ENCODE assay signal across 22 cellular contexts in the genomic region with DNA sequence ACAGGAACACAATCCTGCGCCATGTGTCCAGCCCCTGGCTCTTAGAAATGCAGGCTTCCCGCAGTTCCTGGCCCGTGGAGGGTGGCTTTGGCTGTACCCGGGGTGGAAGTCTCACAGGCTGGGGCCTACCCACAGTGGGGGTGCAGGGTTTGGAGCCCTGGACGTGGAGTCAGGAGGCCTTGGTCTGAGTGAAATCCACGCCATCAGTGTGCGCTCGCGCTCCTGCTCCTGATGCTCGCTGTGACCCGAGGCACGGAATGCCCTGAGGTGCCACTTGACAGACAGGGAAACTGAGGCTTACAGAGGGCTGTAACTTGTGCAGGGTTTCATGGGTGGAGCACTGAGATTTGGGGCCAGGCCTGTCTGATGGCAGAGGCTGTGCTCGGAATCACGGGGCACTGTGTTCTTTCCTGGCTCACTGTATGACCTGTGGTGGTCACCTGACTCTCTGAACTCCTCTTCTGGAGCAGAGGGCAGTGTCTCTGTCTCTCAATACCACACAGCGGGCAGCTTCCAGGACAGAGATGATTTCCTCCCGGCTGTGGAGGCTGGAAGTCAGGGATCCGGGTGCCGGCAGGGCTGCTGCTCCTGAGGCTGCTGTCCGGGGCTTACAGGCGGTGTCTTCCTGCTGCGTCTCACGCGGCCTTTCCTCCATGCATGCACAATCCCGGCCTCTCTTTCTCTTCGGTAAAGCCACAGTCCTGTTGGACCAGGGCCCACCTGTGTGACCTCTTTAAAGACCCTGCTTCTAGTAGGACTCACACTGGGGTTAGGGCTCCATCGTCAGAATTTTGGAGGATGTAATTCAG. TPM values are rescaled to one million over a fixed set of nuclear protein-coding genes. Genes with fewer than 3 reads are reported as not detected.
DNase-seq lines count a peak whose midpoint lies in the region; ATAC-seq and TF ChIP-seq lines count a peak whose summit lies in the region.
"Had no signal": no experiment of that assay in that cellular context is flagged by ENCODE, and none has a peak within 500 bp of the region (broad histone marks: within the 10 kb centered on the region; RNA-seq: fewer than 3 reads in every experiment).

No MANE protein-coding gene starts in this region.

- H3K36me3 Mint-ChIP-seq in natural killer cell treated with Interleukin-12 subunit alpha and Interleukin-12 subunit beta and Interleukin-15 and Interleukin-18, amount 100 ng/mL, for 72 hours, result no peaks in the 10 kb centered on the region
- H3K36me3 Mint-ChIP-seq in type B pancreatic cell, result no peaks in the 10 kb centered on the region
- H3K36me3 Mint-ChIP-seq: activated naive CD4-positive, alpha-beta T cell treated with anti-CD3 and anti-CD28 coated beads, Interleukin-2, amount 10 ng/mL, durations not matched to agents 7 days and 5 days had no signal

- DNase-seq in activated effector memory CD4-positive, alpha-beta T cell treated with anti-CD3 and anti-CD28 coated beads, Interleukin-2, amount 50 U/mL, for 16 hours, result peak; percentile 42
- DNase-seq in activated effector memory CD4-positive, alpha-beta T cell treated with Interleukin-2 at 50 U/mL for 16 hours, result no peak
- peak; percentile 6 for DNase-seq in WERI-Rb-1
- DNase-seq in natural killer cell treated with Interleukin-12 subunit alpha and Interleukin-12 subunit beta and Interleukin-15 and Interleukin-18, amount 100 ng/mL, for 72 hours (ENCODE audit: low spot score), result peak; percentile 39
- peak; percentile 47 for DNase-seq in type B pancreatic cell (ENCODE audit: extremely low spot score, unreplicated experiment)
- DNase-seq in DMS114 treated with DMSO at 0.1 percent for 48 hours (lab: John Stamatoyannopoulos, UW; ENCODE audit: unreplicated experiment), result no peak
- no peak for DNase-seq in DMS53 (lab: John Stamatoyannopoulos, UW)
- DNase-seq: activated CD4-positive, alpha-beta T cell treated with anti-CD3 and anti-CD28 coated beads, Interleukin-2, amount 50 U/mL, for 1 hour; activated naive CD4-positive, alpha-beta T cell treated with anti-CD3 and anti-CD28 coated beads, Interleukin-2, amount 10 ng/mL, durations not matched to agents 7 days and 5 days; COR-L47; esophagus squamous epithelium; NCI-H1092 treated with DMSO at 0.1 percent for 48 hours; NCI-H1930; NCI-H526 treated with DMSO at 0.1 percent for 48 hours had no signal

- no peak overlapping the region for H3K27ac Mint-ChIP-seq in natural killer cell treated with Interleukin-12 subunit alpha and Interleukin-12 subunit beta and Interleukin-15 and Interleukin-18, amount 100 ng/mL, for 72 hours
- no peak overlapping the region for H3K27ac Mint-ChIP-seq in type B pancreatic cell
- H3K27ac Mint-ChIP-seq: activated naive CD4-positive, alpha-beta T cell treated with anti-CD3 and anti-CD28 coated beads, Interleukin-2, amount 10 ng/mL, durations not matched to agents 7 days and 5 days; dendritic cell treated with granulocyte-macrophage colony-stimulating factor and Interleukin-4, amounts not matched to agents 40 ng/mL and 50 ng/mL, for 4 days; progenitor cell of endocrine pancreas had no signal

- no peaks in the 10 kb centered on the region for H3K9me3 Mint-ChIP-seq in natural killer cell treated with Interleukin-12 subunit alpha and Interleukin-12 subunit beta and Interleukin-15 and Interleukin-18, amount 100 ng/mL, for 72 hours
- H3K9me3 Mint-ChIP-seq in type B pancreatic cell, result no peaks in the 10 kb centered on the region
- H3K9me3 Mint-ChIP-seq: activated naive CD4-positive, alpha-beta T cell treated with anti-CD3 and anti-CD28 coated beads, Interleukin-2, amount 10 ng/mL, durations not matched to agents 7 days and 5 days; dendritic cell treated with granulocyte-macrophage colony-stimulating factor and Interleukin-4, amounts not matched to agents 40 ng/mL and 50 ng/mL, for 4 days had no signal

- H3K36me3 ChIP-seq in WERI-Rb-1, result no peaks in the 10 kb centered on the region
- H3K36me3 ChIP-seq: BLaER1, cardiac muscle cell, esophagus squamous epithelium had no signal

- ATAC-seq in natural killer cell treated with Interleukin-12 subunit alpha and Interleukin-12 subunit beta and Interleukin-15 and Interleukin-18, amount 100 ng/mL, for 72 hours, result no peak
- ATAC-seq in GM19351 (IDR thresholded peaks at IDR 0.05; ENCODE audit: unreplicated experiment), result no peak

- no peaks in the 10 kb centered on the region for H3K9me3 ChIP-seq in WERI-Rb-1 (ENCODE audit: severe bottlenecking)
- H3K9me3 ChIP-seq: BLaER1, esophagus squamous epithelium had no signal

- no peaks in the 10 kb centered on the region for H3K27me3 ChIP-seq in WERI-Rb-1 (ENCODE audit: insufficient read depth, low read depth, severe bottlenecking)
- H3K27me3 ChIP-seq: BLaER1, cardiac muscle cell, hepatocyte had no signal

- no peak for TF ChIP-seq CTCF in WERI-Rb-1 (IDR thresholded peaks at IDR 0.05; ENCODE audit: low read depth, low read length)
- TF ChIP-seq CTCF in type B pancreatic cell (conservative IDR thresholded peaks at IDR 0.05), result no peak

- H3K27ac ChIP-seq in WERI-Rb-1, result no peak overlapping the region
- H3K27ac ChIP-seq: BLaER1, cardiac muscle cell, hepatocyte had no signal

- no peak overlapping the region for H3K4me3 Mint-ChIP-seq in natural killer cell treated with Interleukin-12 subunit alpha and Interleukin-12 subunit beta and Interleukin-15 and Interleukin-18, amount 100 ng/mL, for 72 hours
- no peak overlapping the region for H3K4me3 Mint-ChIP-seq in type B pancreatic cell
- H3K4me3 Mint-ChIP-seq: activated naive CD4-positive, alpha-beta T cell treated with anti-CD3 and anti-CD28 coated beads, Interleukin-2, amount 10 ng/mL, durations not matched to agents 7 days and 5 days; dendritic cell treated with granulocyte-macrophage colony-stimulating factor and Interleukin-4, amounts not matched to agents 40 ng/mL and 50 ng/mL, for 4 days had no signal

- no peak overlapping the region for H3K4me3 ChIP-seq in WERI-Rb-1 (ENCODE audit: low read depth, low read length)
- H3K4me3 ChIP-seq: BLaER1, cardiac muscle cell, esophagus squamous epithelium, hepatocyte had no signal

- H3K4me1 Mint-ChIP-seq in natural killer cell treated with Interleukin-12 subunit alpha and Interleukin-12 subunit beta and Interleukin-15 and Interleukin-18, amount 100 ng/mL, for 72 hours (ENCODE audit: low read depth in 2 of 2), result no peaks in the 10 kb centered on the region
- peaks cover 4% of the 10 kb centered on the region for H3K4me1 Mint-ChIP-seq in type B pancreatic cell (ENCODE audit: unreplicated experiment)
- H3K4me1 Mint-ChIP-seq: activated naive CD4-positive, alpha-beta T cell treated with anti-CD3 and anti-CD28 coated beads, Interleukin-2, amount 10 ng/mL, durations not matched to agents 7 days and 5 days had no signal

- H3K27me3 Mint-ChIP-seq in natural killer cell treated with Interleukin-12 subunit alpha and Interleukin-12 subunit beta and Interleukin-15 and Interleukin-18, amount 100 ng/mL, for 72 hours, result peaks cover 0 to 7% of the 10 kb centered on the region in 2 donors
- peaks cover 12% of the 10 kb centered on the region for H3K27me3 Mint-ChIP-seq in type B pancreatic cell
- H3K27me3 Mint-ChIP-seq: dendritic cell treated with granulocyte-macrophage colony-stimulating factor and Interleukin-4, amounts not matched to agents 40 ng/mL and 50 ng/mL, for 4 days had no signal

RNA-seq across cellular contexts. Expression of a gene that starts 25.9 kb away (rescaled TPM):
- not detected for total RNA-seq in natural killer cell treated with Interleukin-12 subunit alpha and Interleukin-12 subunit beta and Interleukin-15 and Interleukin-18, amount 100 ng/mL, for 72 hours
- total RNA-seq in type B pancreatic cell (ENCODE audit: low replicate concordance), result not detected in 2 replicates
- total RNA-seq: aorta, cardiac muscle cell, esophagus squamous epithelium, hepatocyte, mononuclear cell, progenitor cell of endocrine pancreas had no signal

RNA-seq across cellular contexts. Expression of a gene that starts 37.1 kb away (rescaled TPM):
- under 1 TPM in 1 of 2 donors, not detected in 1; 0.48 TPM for total RNA-seq in natural killer cell treated with Interleukin-12 subunit alpha and Interleukin-12 subunit beta and Interleukin-15 and Interleukin-18, amount 100 ng/mL, for 72 hours
- 0.33 and 0.63 TPM in 2 replicates for total RNA-seq in type B pancreatic cell (ENCODE audit: low replicate concordance)
- total RNA-seq: mononuclear cell, progenitor cell of endocrine pancreas had no signal

RNA-seq across cellular contexts. Expression of a gene that starts 57.0 kb away (rescaled TPM):
- total RNA-seq in natural killer cell treated with Interleukin-12 subunit alpha and Interleukin-12 subunit beta and Interleukin-15 and Interleukin-18, amount 100 ng/mL, for 72 hours, result 1,000 to 10,000 TPM in 1 of 2 donors, 100 to 1,000 TPM in 1; 834 to 1,122 TPM
- total RNA-seq in type B pancreatic cell (ENCODE audit: low replicate concordance), result 1,678 and 1,855 TPM in 2 replicates

Comparison
In these comparisons a context has a peak if more than half of its experiments do, and no peak if none do; other contexts are left out.
1. DNase-seq: peak in activated effector memory CD4-positive, alpha-beta T cell treated with anti-CD3 and anti-CD28 coated beads, Interleukin-2, amount 50 U/mL, for 16 hours (single experiment), WERI-Rb-1 (single experiment), natural killer cell treated with Interleukin-12 subunit alpha and Interleukin-12 subunit beta and Interleukin-15 and Interleukin-18, amount 100 ng/mL, for 72 hours (single experiment) and type B pancreatic cell (single experiment); none in activated effector memory CD4-positive, alpha-beta T cell treated with Interleukin-2 at 50 U/mL for 16 hours (single experiment), DMS114 treated with DMSO at 0.1 percent for 48 hours (single experiment) and DMS53 (single experiment).